20 cellular contexts compared by ENCODE assay signal in genomic region chrX:118181030-118181429, GRCh38.
A peak's percentile ranks its signal among the peaks of the same experiment; 100 is the strongest.
DNase-seq lines count a peak whose midpoint lies in the region; ATAC-seq and TF ChIP-seq lines count a peak whose summit lies in the region.
"Had no signal": no experiment of that assay in that cellular context is flagged by ENCODE, and none has a peak within 500 bp of the region (broad histone marks: within the 10 kb centered on the region; RNA-seq: fewer than 3 reads in every experiment).

No MANE protein-coding gene starts in this region.

- no peak overlapping the region for H3K4me3 ChIP-seq in sigmoid colon
- H3K4me3 ChIP-seq: dorsolateral prefrontal cortex, skin epidermis had no signal

- H3K9me3 Mint-ChIP-seq in HFFc6: no peaks in the 10 kb centered on the region

- no peaks in the 10 kb centered on the region; the same call in 1 of the 2 replicates for H3K27me3 Mint-ChIP-seq in HFFc6 (ENCODE audit: insufficient read depth)
- H3K27me3 Mint-ChIP-seq: activated B cell treated with CpG ODN at 0.5 μM for 24 hours; stimulated activated memory B cell treated with anti-CD40 and anti-IgM and Interleukin-4, amounts not matched to agents 10 μg/mL and 1 μg/mL and 100 μg/mL, for 72 hours; type B pancreatic cell had no signal

- CTCF ChIA-PET in RWPE1 (lab: Yijun Ruan, JAX): no interaction called here

- H3K4me1 ChIP-seq in sigmoid colon: peaks cover 0 to 14% (median 2%) of the 10 kb centered on the region in 4 donors

- H3K36me3 Mint-ChIP-seq in HFFc6 (ENCODE audit: low read depth): no peaks in the 10 kb centered on the region
- H3K36me3 Mint-ChIP-seq: T-cell, type B pancreatic cell had no signal

- intact Hi-C loops in sigmoid colon (cut with DNase I): no loop called here

- DNase-seq in AG08395 (ENCODE audit: low spot score): peak; percentile 2
- peak; percentile 5 for DNase-seq in RWPE1 (ENCODE audit: low spot score)
- DNase-seq in medulla oblongata (ENCODE audit: extremely low spot score): peak; percentile 2
- DNase-seq in sigmoid colon: no peak
- DNase-seq in HFFc6: no peak
- no peak for DNase-seq in activated effector memory CD4-positive, alpha-beta T cell treated with anti-CD3 and anti-CD28 coated beads, Interleukin-2, amount 50 U/mL, for 16 hours
- DNase-seq: activated B cell treated with CpG ODN at 0.5 μM for 24 hours; activated effector memory CD4-positive, alpha-beta T cell treated with Interleukin-2 at 50 U/mL for 16 hours; anterior cingulate cortex; COR-L47; dorsolateral prefrontal cortex; GDM1; head of caudate nucleus; midbrain; T-cell had no signal

- no peak overlapping the region for H3K4me3 Mint-ChIP-seq in HFFc6
- H3K4me3 Mint-ChIP-seq: activated B cell treated with CpG ODN at 0.5 μM for 24 hours; stimulated activated memory B cell treated with anti-CD40 and anti-IgM and Interleukin-4, amounts not matched to agents 10 μg/mL and 1 μg/mL and 100 μg/mL, for 72 hours; T-cell; type B pancreatic cell had no signal

- TF ChIP-seq POLR2A in sigmoid colon (IDR thresholded peaks at IDR 0.05): no peak

- H3K36me3 ChIP-seq in sigmoid colon: no peaks in the 10 kb centered on the region

- no peaks in the 10 kb centered on the region for H3K4me1 Mint-ChIP-seq in HFFc6 (ENCODE audit: low read depth)
- H3K4me1 Mint-ChIP-seq: activated B cell treated with CpG ODN at 0.5 μM for 24 hours; stimulated activated memory B cell treated with anti-CD40 and anti-IgM and Interleukin-4, amounts not matched to agents 10 μg/mL and 1 μg/mL and 100 μg/mL, for 72 hours; T-cell had no signal

- no peak for TF ChIP-seq EP300 in sigmoid colon (IDR thresholded peaks at IDR 0.05)

- H3K27ac Mint-ChIP-seq in HFFc6: no peak overlapping the region
- H3K27ac Mint-ChIP-seq: activated B cell treated with CpG ODN at 0.5 μM for 24 hours; stimulated activated memory B cell treated with anti-CD40 and anti-IgM and Interleukin-4, amounts not matched to agents 10 μg/mL and 1 μg/mL and 100 μg/mL, for 72 hours; T-cell; type B pancreatic cell had no signal

- H3K27ac ChIP-seq in RWPE1 (no peak overlapping the region), sigmoid colon (no peak overlapping the region)
- H3K27ac ChIP-seq: dorsolateral prefrontal cortex, skin epidermis had no signal

- 50 to 65% methylated on average over 4 of the region's 4 CpGs for WGBS in sigmoid colon, 2 donors

- H3K9me3 ChIP-seq in sigmoid colon: no peaks in the 10 kb centered on the region

- TF ChIP-seq CTCF in RWPE1 (conservative IDR thresholded peaks at IDR 0.05; ENCODE audit: low read depth): no peak
- no peak for TF ChIP-seq CTCF in sigmoid colon (IDR thresholded peaks at IDR 0.05)
- TF ChIP-seq CTCF in HFFc6 (IDR thresholded peaks at IDR 0.05): no peak

- ATAC-seq in esophagus mucosa (peak; percentile 33), GM18519 (IDR thresholded peaks at IDR 0.05; ENCODE audit: low FRiP score, unreplicated experiment) (no peak)
- ATAC-seq: stimulated activated memory B cell treated with anti-CD40 and anti-IgM and Interleukin-4, amounts not matched to agents 10 μg/mL and 1 μg/mL and 100 μg/mL, for 72 hours; T-cell had no signal

- no peaks in the 10 kb centered on the region for H3K27me3 ChIP-seq in sigmoid colon

- POLR2A ChIA-PET in RWPE1 (lab: Yijun Ruan, JAX; ENCODE audit: low non-redundant PET): no interaction called here

Comparison
In these comparisons a context has a peak if more than half of its experiments do, and no peak if none do; other contexts are left out.
1. DNase-seq: peak in AG08395 (single experiment), RWPE1 (single experiment) and medulla oblongata (single experiment); none in sigmoid colon (single experiment), HFFc6 (single experiment) and activated effector memory CD4-positive, alpha-beta T cell treated with anti-CD3 and anti-CD28 coated beads, Interleukin-2, amount 50 U/mL, for 16 hours (single experiment).